Comparison of ENCODE assay signal across 8 cellular contexts in genomic region chr1:173478099-173478555, GRCh38. TPM values are rescaled to one million over a fixed set of nuclear protein-coding genes. Genes with fewer than 3 reads are reported as not detected.
DNase-seq lines count a peak whose midpoint lies in the region; ATAC-seq, FAIRE-seq and TF ChIP-seq lines count a peak whose summit lies in the region.

No MANE protein-coding gene starts in this region.

- peak overlapping the region; percentile 53 for H3K27ac Mint-ChIP-seq in stimulated activated naive CD8-positive, alpha-beta T cell treated with anti-CD3 and anti-CD28 coated beads, Interleukin-15, Interleukin-2, amounts not matched to agents 100 ng/mL and 50 ng/mL, for 24 hours

- no peaks in the 10 kb centered on the region for H3K27me3 Mint-ChIP-seq in stimulated activated naive CD8-positive, alpha-beta T cell treated with anti-CD3 and anti-CD28 coated beads, Interleukin-15, Interleukin-2, amounts not matched to agents 100 ng/mL and 50 ng/mL, for 24 hours

- H3K4me1 Mint-ChIP-seq in stimulated activated naive CD8-positive, alpha-beta T cell treated with anti-CD3 and anti-CD28 coated beads, Interleukin-15, Interleukin-2, amounts not matched to agents 100 ng/mL and 50 ng/mL, for 24 hours (ENCODE audit: low read depth), result peaks cover 66% of the 10 kb centered on the region

- H3K36me3 ChIP-seq in Peyer's patch, result peaks cover 0 to 24% (median 4%) of the 10 kb centered on the region in 3 donors
- peaks cover 10 to 30% of the 10 kb centered on the region in 2 experiments for H3K36me3 ChIP-seq in HepG2 (replicated peaks in 1 of 2; ENCODE audit: control insufficient read depth in 1 of 2, insufficient read depth in 2 of 2, low read length in 2 of 2)
- H3K36me3 ChIP-seq in stomach smooth muscle (ENCODE audit: control insufficient read depth in 2 of 2, insufficient read depth in 2 of 2, low read length in 2 of 2), result peaks cover 17 to 27% of the 10 kb centered on the region in 2 donors

- H3K4me3 ChIP-seq in Peyer's patch (peak overlapping the region; percentile 83 to 86 (median 84)), HepG2 (replicated peaks in 1 of 3; ENCODE audit: insufficient read depth in 1 of 3, low read depth in 2 of 3, low read length in 3 of 3) (peak overlapping the region; percentile 77 to 96 (median 77)), stomach smooth muscle (ENCODE audit: low read length in 2 of 2) (peak overlapping the region; percentile 86 to 97)

- H3K4me1 ChIP-seq in Peyer's patch (peaks cover 0 to 49% (median 13%) of the 10 kb centered on the region in 4 donors), HepG2 (ENCODE audit: insufficient read depth, low read length) (peaks cover 60% of the 10 kb centered on the region), stomach smooth muscle (ENCODE audit: control insufficient read depth, insufficient read depth, low read length) (peaks cover 21% of the 10 kb centered on the region)

- peaks cover 45% of the 10 kb centered on the region for H3K36me3 Mint-ChIP-seq in stimulated activated naive CD8-positive, alpha-beta T cell treated with anti-CD3 and anti-CD28 coated beads, Interleukin-15, Interleukin-2, amounts not matched to agents 100 ng/mL and 50 ng/mL, for 24 hours (ENCODE audit: low read depth)

- H2AFZ ChIP-seq in HepG2 (ENCODE audit: low read length), result no peak overlapping the region

- peak overlapping the region; percentile 94 for H3K9ac ChIP-seq in HepG2 (ENCODE audit: insufficient read depth, low read depth, low read length)
- peak overlapping the region; percentile 91 to 92 for H3K9ac ChIP-seq in stomach smooth muscle (ENCODE audit: low read length in 2 of 2)

- TF ChIP-seq EP300 in HepG2 (IDR thresholded peaks at IDR 0.05; ENCODE audit: low read depth in 2 of 2, low read length in 2 of 2), result no peak
- TF ChIP-seq EP300 in HepG2 (CRISPR knock-in tag; IDR thresholded peaks at IDR 0.05; ENCODE audit: borderline replicate concordance), result no peak

- peak overlapping the region; percentile 98 for H3K4me2 ChIP-seq in HepG2 (ENCODE audit: low read depth, low read length)

- TSS peak; percentile 47 for BruUV-seq in HepG2 (replicated peaks; lab: Mats Ljungman, UMichigan)

- intact Hi-C loops in HepG2 (cut with micrococcal nuclease; ENCODE audit: unreplicated experiment), result no loop called here

- ATAC-seq in stimulated activated naive CD8-positive, alpha-beta T cell treated with anti-CD3 and anti-CD28 coated beads, Interleukin-15, Interleukin-2, amounts not matched to agents 100 U/mL and 50 U/mL, for 24 hours, result no peak
- ATAC-seq in HepG2, result peak; percentile 12
- ATAC-seq in GM18498 (IDR thresholded peaks at IDR 0.05; ENCODE audit: unreplicated experiment), result no peak

- peak overlapping the region; percentile 84 for H3K4me3 Mint-ChIP-seq in stimulated activated naive CD8-positive, alpha-beta T cell treated with anti-CD3 and anti-CD28 coated beads, Interleukin-15, Interleukin-2, amounts not matched to agents 100 ng/mL and 50 ng/mL, for 24 hours

- H3K27ac ChIP-seq in Peyer's patch (peak overlapping the region; percentile 91 to 96 (median 93)), HepG2 (ENCODE audit: extremely low read length, insufficient read depth, low read length) (peak overlapping the region; percentile 97), stomach smooth muscle (ENCODE audit: low read length) (peak overlapping the region; percentile 94)

- 0% methylated on average over 7 of the region's 9 CpGs for WGBS in HepG2 (ENCODE audit: low lambda C conversion rate)

- DNase-seq in stimulated activated naive CD8-positive, alpha-beta T cell treated with anti-CD3 and anti-CD28 coated beads, Interleukin-15, Interleukin-2, amounts not matched to agents 100 U/mL and 50 U/mL, for 24 hours, result no peak
- DNase-seq in Peyer's patch, result peak; percentile 23 to 59 (median 49)
- peak; percentile 67 for DNase-seq in dedifferentiated amniotic fluid mesenchymal stem cell (ENCODE audit: extremely low spot score)
- peak; percentile 24 for DNase-seq in HepG2 (ENCODE audit: low spot score)
- DNase-seq in activated CD8-positive, alpha-beta memory T cell treated with anti-CD3 and anti-CD28 coated beads for 24 hours, result no peak

- TF ChIP-seq CTCF in Peyer's patch (IDR thresholded peaks at IDR 0.05), result no peak
- no peak for TF ChIP-seq CTCF in HepG2 (CRISPR knock-in tag; IDR thresholded peaks at IDR 0.05)

- FAIRE-seq in HepG2 (lab: Jason Lieb, UNC), result no peak

- POLR2A ChIA-PET in HepG2 (lab: Yijun Ruan, JAX), result interaction anchor here (3.1 to 3.7 kb wide), 3 partner anchors 9 to 390 kb away, joined by 18 to 25 read pairs (median 19); partner anchors contain the start of genes GAS5, KLHL20 and ZBTB37

- H3K27me3 ChIP-seq in Peyer's patch (no peaks in the 10 kb centered on the region), HepG2 (ENCODE audit: control insufficient read depth in 1 of 2, insufficient read depth in 2 of 2, low read length in 2 of 2) (no peaks in the 10 kb centered on the region; a peak in 1 of 5 replicates), stomach smooth muscle (ENCODE audit: control insufficient read depth in 1 of 2, insufficient read depth in 2 of 2, low read length in 2 of 2) (no peaks in the 10 kb centered on the region)

- CTCF ChIA-PET in HepG2 (lab: Yijun Ruan, JAX; ENCODE audit: low intra/inter-chr PET ratio, low total read pairs), result no interaction called here

- peaks cover 64% of the 10 kb centered on the region for H3K79me2 ChIP-seq in HepG2 (ENCODE audit: insufficient read depth, low read length)

- no peaks in the 10 kb centered on the region for H3K9me3 Mint-ChIP-seq in stimulated activated naive CD8-positive, alpha-beta T cell treated with anti-CD3 and anti-CD28 coated beads, Interleukin-15, Interleukin-2, amounts not matched to agents 100 ng/mL and 50 ng/mL, for 24 hours

- H3K9me3 ChIP-seq in Peyer's patch, result no peaks in the 10 kb centered on the region
- no peaks in the 10 kb centered on the region for H3K9me3 ChIP-seq in HepG2 (ENCODE audit: low read length)
- no peaks in the 10 kb centered on the region for H3K9me3 ChIP-seq in stomach smooth muscle (ENCODE audit: control insufficient read depth in 2 of 2, low read length in 2 of 2)

- in situ Hi-C loops in HepG2 (cut with HindIII; ENCODE audit: extremely low pct_ligation_motif_present, low pct_unique_long_range_greater_than_20kb), result no loop called here

- no peak for TF ChIP-seq RAD21 in HepG2 (CRISPR knock-in tag; IDR thresholded peaks at IDR 0.05)

- peaks cover 15% of the 10 kb centered on the region for H4K20me1 ChIP-seq in HepG2 (ENCODE audit: insufficient read depth, low read length)

- TF ChIP-seq POLR2A in Peyer's patch (IDR thresholded peaks at IDR 0.05) (no peak), HepG2 (IDR thresholded peaks at IDR 0.05; ENCODE audit: insufficient read depth in 1 of 2, low read depth in 2 of 2, low read length in 2 of 2) (no peak)

TF ChIP-seq in HepG2, 621 proteins besides CTCF, POLR2A, EP300 and RAD21 (continues in another document):
- TF ChIP-seq TIGD3 (CRISPR knock-in tag; IDR thresholded peaks at IDR 0.05; ENCODE audit: borderline replicate concordance) (no peak), ZFP62 (CRISPR knock-in tag; IDR thresholded peaks at IDR 0.05) (no peak), ZNF747 (CRISPR knock-in tag; IDR thresholded peaks at IDR 0.05; ENCODE audit: borderline replicate concordance) (no peak), ZNF143 (CRISPR knock-in tag; IDR thresholded peaks at IDR 0.05) (no peak), FOXJ3 (CRISPR knock-in tag; IDR thresholded peaks at IDR 0.05; ENCODE audit: borderline replicate concordance) (0 out of 2 replicates have a peak, but pooled peaks have one; percentile 5), ZNF468 (CRISPR knock-in tag; IDR thresholded peaks at IDR 0.05) (no peak), DR1 (CRISPR knock-in tag; IDR thresholded peaks at IDR 0.05) (no peak), YY1 (IDR thresholded peaks at IDR 0.05; ENCODE audit: insufficient read depth, insufficient replicate concordance, low read depth, low read length) (no peak), KLF13 (CRISPR knock-in tag; IDR thresholded peaks at IDR 0.05) (no peak), MTA1 (CRISPR knock-in tag; IDR thresholded peaks at IDR 0.05; ENCODE audit: borderline replicate concordance) (no peak), CREB1 (IDR thresholded peaks at IDR 0.05) (no peak), CREB1 (CRISPR knock-in tag; IDR thresholded peaks at IDR 0.05) (no peak)

RNA-seq across cellular contexts. Expression of gene PRDX6, which starts 1.0 kb away (rescaled TPM):
- total RNA-seq in Peyer's patch (100 to 1,000 TPM in 2 of 4 donors, 10 to 100 TPM in 2; 75.3 to 130 (median 108) TPM), HepG2 (2016; rRNA removed; fragmentation: Illumina TruSeq; extraction: Trizol) (309 and 409 TPM in 2 replicates)
- 101 and 108 TPM in 2 replicates for total RNA-seq in HepG2 (2016; cell fraction: cytosol; rRNA removed; fragmentation: Illumina TruSeq; extraction: Trizol; ENCODE audit: low read depth)
- 290 and 420 TPM in 2 replicates for total RNA-seq in HepG2 (2016; cell fraction: insoluble cytoplasmic fraction; rRNA removed; fragmentation: Illumina TruSeq; extraction: Trizol)
- total RNA-seq in HepG2 (2016; cell fraction: membrane; rRNA removed; fragmentation: Illumina TruSeq; extraction: Trizol), result 163 and 164 TPM in 2 replicates
- 158 and 162 TPM in 2 replicates for total RNA-seq in HepG2 (2016; cell fraction: nucleus; rRNA removed; fragmentation: Illumina TruSeq; extraction: Trizol)
- 182 and 224 TPM in 2 replicates for polyA plus RNA-seq in HepG2 (2011; rRNA removed)
- polyA plus RNA-seq in HepG2 (2011; cell fraction: cytosol; rRNA removed), result 148 and 182 TPM in 2 replicates
- polyA plus RNA-seq in HepG2 (2011; cell fraction: nucleus; rRNA removed), result 77.5 and 98.5 TPM in 2 replicates
- 214 and 298 TPM in 2 replicates for polyA plus RNA-seq in HepG2 (2012)
- polyA plus RNA-seq in HepG2 (2016; cell fraction: cytosol; fragmentation: Illumina TruSeq; extraction: Trizol; ENCODE audit: low read depth), result 220 and 232 TPM in 2 replicates
- 592 and 617 TPM in 2 replicates for polyA plus RNA-seq in HepG2 (2016; cell fraction: insoluble cytoplasmic fraction; fragmentation: Illumina TruSeq; extraction: Trizol; ENCODE audit: low read depth)
- 227 and 237 TPM in 2 replicates for polyA plus RNA-seq in HepG2 (2016; cell fraction: membrane; fragmentation: Illumina TruSeq; extraction: Trizol; ENCODE audit: low read depth)
- polyA plus RNA-seq in HepG2 (2016; cell fraction: nucleus; fragmentation: Illumina TruSeq; extraction: Trizol; ENCODE audit: insufficient read depth, low read depth), result 302 and 311 TPM in 2 replicates
- 405 and 1,001 TPM in 2 replicates for polyA minus RNA-seq in HepG2 (2011; rRNA and poly(A)+ RNA removed; ENCODE audit: low replicate concordance)
- polyA minus RNA-seq in HepG2 (2011; cell fraction: cytosol; rRNA and poly(A)+ RNA removed), result 141 and 192 TPM in 2 replicates
- 97.6 and 120 TPM in 2 replicates for polyA minus RNA-seq in HepG2 (2011; cell fraction: nucleus; rRNA and poly(A)+ RNA removed)

Comparison
In these comparisons a context has a peak if more than half of its experiments do, and no peak if none do; other contexts are left out.
1. DNase-seq: peak in Peyer's patch (3 of 3), dedifferentiated amniotic fluid mesenchymal stem cell (single experiment) and HepG2 (single experiment); none in stimulated activated naive CD8-positive, alpha-beta T cell treated with anti-CD3 and anti-CD28 coated beads, Interleukin-15, Interleukin-2, amounts not matched to agents 100 U/mL and 50 U/mL, for 24 hours (single experiment) and activated CD8-positive, alpha-beta memory T cell treated with anti-CD3 and anti-CD28 coated beads for 24 hours (single experiment).
2. Peak in every context shown above with its lines, with median percentiles within 50 percentile points of each other: H3K27ac ChIP-seq and H3K4me3 ChIP-seq.